In the genomic region with DNA sequence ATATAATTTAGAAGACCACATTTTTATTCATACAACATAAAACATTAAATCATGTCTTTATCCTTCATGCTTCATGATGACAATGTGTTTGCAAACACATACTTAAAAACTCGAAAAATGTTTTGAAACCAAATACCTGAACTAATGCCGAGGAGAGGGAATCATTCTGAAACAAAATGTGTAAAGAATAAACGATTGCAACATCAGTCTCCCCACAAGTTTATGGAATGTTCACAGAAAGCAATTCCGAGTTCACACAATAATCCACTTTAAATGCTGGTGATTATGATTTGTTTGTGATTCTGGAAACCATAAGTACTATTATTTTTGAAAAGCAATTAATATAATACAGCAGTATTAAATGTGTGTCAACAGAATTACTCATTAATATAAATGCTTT, we compare ENCODE assay signal across 19 cellular contexts.
"Had no signal": no experiment of that assay in that cellular context is flagged by ENCODE, and none has a peak within 500 bp of the region (broad histone marks: within the 10 kb centered on the region; RNA-seq: fewer than 3 reads in every experiment).

No MANE protein-coding gene starts in this region.

- H3K36me3 ChIP-seq: cardiac muscle cell had no signal

- ATAC-seq: activated CD4-positive, CD25-positive, alpha-beta regulatory T cell treated with anti-CD3 and anti-CD28 coated beads, Interleukin-2, amount 50 U/mL, for 24 hours; activated T-cell treated with anti-CD3 and anti-CD28 coated beads, Interleukin-2, amount 50 U/mL, for 72 hours; left lobe of liver; naive thymus-derived CD4-positive, alpha-beta T cell; stimulated activated naive CD8-positive, alpha-beta T cell treated with anti-CD3 and anti-CD28 coated beads, Interleukin-15, Interleukin-2, amounts not matched to agents 100 U/mL and 50 U/mL, for 24 hours; T-cell had no signal

- H3K27ac ChIP-seq: cardiac muscle cell, VCaP had no signal

- H3K27me3 ChIP-seq: cardiac muscle cell had no signal

- DNase-seq: activated CD4-positive, alpha-beta memory T cell treated with anti-CD3 and anti-CD28 coated beads, Interleukin-2, amount 10 ng/mL, durations not matched to agents 7 days and 5 days; activated CD4-positive, alpha-beta T cell treated with anti-CD3 and anti-CD28 coated beads, Interleukin-2, amount 10 ng/mL, durations not matched to agents 24 days and 14 days; activated effector memory CD4-positive, alpha-beta T cell treated with Interleukin-2 at 50 U/mL for 16 hours; activated naive CD4-positive, alpha-beta T cell treated with anti-CD3 and anti-CD28 coated beads for 36 hours; activated naive CD8-positive, alpha-beta T cell treated with anti-CD3 and anti-CD28 coated beads, Interleukin-2, amount 10 ng/mL, durations not matched to agents 7 days and 5 days; activated T-cell treated with anti-CD3 and anti-CD28 coated beads, Interleukin-2, amount 50 U/mL, for 72 hours; effector CD4-positive, alpha-beta T cell; erythroblast; naive thymus-derived CD4-positive, alpha-beta T cell; occipital lobe; posterior cingulate gyrus; stimulated activated CD4-positive, alpha-beta T cell treated with anti-CD3 and anti-CD28 coated beads, Interleukin-4, amount 100 ng/mL, for 24 hours; stimulated activated naive CD8-positive, alpha-beta T cell treated with anti-CD3 and anti-CD28 coated beads, Interleukin-15, Interleukin-2, amounts not matched to agents 100 U/mL and 50 U/mL, for 24 hours; T-cell had no signal

- H3K4me3 ChIP-seq: cardiac muscle cell, lung had no signal
